ENCODE assay signal across 14 cellular contexts in the genomic region with DNA sequence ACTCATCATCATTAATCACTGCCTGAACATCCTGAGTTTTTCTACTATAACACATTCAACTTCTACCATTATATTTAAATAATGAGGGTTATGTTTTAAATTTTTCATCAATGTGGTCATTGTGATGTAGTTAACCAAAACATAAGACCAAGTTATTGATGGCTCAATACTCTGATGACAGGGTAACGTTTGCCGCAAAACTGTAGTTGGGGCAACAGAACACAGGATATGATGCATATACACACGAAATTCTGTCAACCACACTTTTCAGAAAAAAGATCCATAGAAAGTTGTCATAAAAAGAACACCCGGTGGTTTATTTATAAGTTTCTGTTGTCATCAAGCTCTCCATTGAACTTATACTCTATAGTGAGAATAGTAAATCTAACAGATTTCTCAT.
A peak's percentile ranks its signal among the peaks of the same experiment; 100 is the strongest.
DNase-seq lines count a peak whose midpoint lies in the region; ATAC-seq and TF ChIP-seq lines count a peak whose summit lies in the region.
"Had no signal": no experiment of that assay in that cellular context is flagged by ENCODE, and none has a peak within 500 bp of the region (broad histone marks: within the 10 kb centered on the region; RNA-seq: fewer than 3 reads in every experiment).

No MANE protein-coding gene starts in this region.

- peak; percentile 11 for DNase-seq in GM23248
- DNase-seq in RPMI7951 (ENCODE audit: low read depth): peak; percentile 14
- peak; percentile 85 for DNase-seq in choroid plexus epithelial cell (ENCODE audit: low read depth)
- DNase-seq in stromal cell of bone marrow (ENCODE audit: low read depth): peak; percentile 11
- no peak for DNase-seq in left ventricle myocardium inferior
- DNase-seq in activated CD4-positive, alpha-beta T cell treated with anti-CD3 and anti-CD28 coated beads, Interleukin-2, amount 10 ng/mL, durations not matched to agents 7 days and 5 days: no peak
- DNase-seq: ACHN; CD4-positive, CD25-positive, alpha-beta regulatory T cell; H7 had no signal

- H3K27me3 ChIP-seq in GM23248 (replicated peaks; ENCODE audit: insufficient read depth): no peaks in the 10 kb centered on the region
- H3K27me3 ChIP-seq in left ventricle myocardium inferior (ENCODE audit: low read depth): no peaks in the 10 kb centered on the region
- H3K27me3 ChIP-seq: BLaER1 treated with 17β-estradiol and CSF1 and Interleukin-3, amounts not matched to agents 10 nM and 100 nM had no signal

- no peak overlapping the region for H3K27ac ChIP-seq in GM23248
- no peak overlapping the region for H3K27ac ChIP-seq in left ventricle myocardium inferior (replicated peaks)
- H3K27ac ChIP-seq: BLaER1 treated with 17β-estradiol and CSF1 and Interleukin-3, amounts not matched to agents 10 nM and 100 nM had no signal

- H4K20me1 ChIP-seq in GM23248 (ENCODE audit: insufficient read depth): no peaks in the 10 kb centered on the region
- H4K20me1 ChIP-seq: BLaER1 treated with 17β-estradiol and CSF1 and Interleukin-3, amounts not matched to agents 10 nM and 100 nM had no signal

- no peaks in the 10 kb centered on the region for H3K27me3 Mint-ChIP-seq in activated CD4-positive, alpha-beta T cell treated with anti-CD3 and anti-CD28 coated beads, Interleukin-2, amount 10 ng/mL, durations not matched to agents 7 days and 5 days
- H3K27me3 Mint-ChIP-seq: CD4-positive, CD25-positive, alpha-beta regulatory T cell; IgD-negative memory B cell had no signal

- no peaks in the 10 kb centered on the region for H3F3A ChIP-seq in GM23248 (ENCODE audit: insufficient read depth)

- no peak overlapping the region for H3K9ac ChIP-seq in GM23248
- H3K9ac ChIP-seq: BLaER1 treated with 17β-estradiol and CSF1 and Interleukin-3, amounts not matched to agents 10 nM and 100 nM had no signal

- no peak overlapping the region for H3K4me2 ChIP-seq in GM23248 (ENCODE audit: unreplicated experiment)
- H3K4me2 ChIP-seq: BLaER1 treated with 17β-estradiol and CSF1 and Interleukin-3, amounts not matched to agents 10 nM and 100 nM; GM23338 had no signal

- TF ChIP-seq CTCF in choroid plexus epithelial cell (conservative IDR thresholded peaks at IDR 0.05; ENCODE audit: low read depth, low read length) (no peak), left ventricle myocardium inferior (IDR thresholded peaks at IDR 0.05; ENCODE audit: borderline replicate concordance) (no peak)

- H3K9me2 ChIP-seq in GM23248 (ENCODE audit: insufficient read depth): 0 out of 2 replicates have a peak, but pooled peaks cover 3% of the 10 kb centered on the region

- H3K9me3 Mint-ChIP-seq in activated CD4-positive, alpha-beta T cell treated with anti-CD3 and anti-CD28 coated beads, Interleukin-2, amount 10 ng/mL, durations not matched to agents 7 days and 5 days: no peaks in the 10 kb centered on the region

- H3K27ac Mint-ChIP-seq in activated CD4-positive, alpha-beta T cell treated with anti-CD3 and anti-CD28 coated beads, Interleukin-2, amount 10 ng/mL, durations not matched to agents 7 days and 5 days: no peak overlapping the region
- H3K27ac Mint-ChIP-seq: CD4-positive, CD25-positive, alpha-beta regulatory T cell; GM23338; IgD-negative memory B cell had no signal

- H3K36me3 ChIP-seq in GM23248 (ENCODE audit: low read depth): no peaks in the 10 kb centered on the region
- no peaks in the 10 kb centered on the region for H3K36me3 ChIP-seq in left ventricle myocardium inferior
- H3K36me3 ChIP-seq: BLaER1 treated with 17β-estradiol and CSF1 and Interleukin-3, amounts not matched to agents 10 nM and 100 nM had no signal

- CTCF ChIA-PET in activated CD4-positive, alpha-beta T cell treated with anti-CD3 and anti-CD28 coated beads, Interleukin-2, amount 10 ng/mL, durations not matched to agents 7 days and 5 days (lab: Charles Lee): no interaction called here

- 27 to 42% methylated on average over 4 of the region's 4 CpGs for WGBS in GM23248 (ENCODE audit: low coverage in 1 of 2, low lambda C conversion rate in 2 of 2, missing lambda C conversion rate in 2 of 2), 2 experiments

- ATAC-seq in GM18861 (IDR thresholded peaks at IDR 0.05; ENCODE audit: unreplicated experiment): no peak
- ATAC-seq: GM12878, GM23338 had no signal

- H3K9me3 ChIP-seq in GM23248 (ENCODE audit: low read depth): no peaks in the 10 kb centered on the region
- H3K9me3 ChIP-seq in left ventricle myocardium inferior (replicated peaks): no peaks in the 10 kb centered on the region
- H3K9me3 ChIP-seq: BLaER1 treated with 17β-estradiol and CSF1 and Interleukin-3, amounts not matched to agents 10 nM and 100 nM had no signal

- H3K4me1 Mint-ChIP-seq in activated CD4-positive, alpha-beta T cell treated with anti-CD3 and anti-CD28 coated beads, Interleukin-2, amount 10 ng/mL, durations not matched to agents 7 days and 5 days: no peaks in the 10 kb centered on the region
- H3K4me1 Mint-ChIP-seq: CD4-positive, CD25-positive, alpha-beta regulatory T cell; GM23338; IgD-negative memory B cell had no signal

- H3K79me2 ChIP-seq in GM23248 (ENCODE audit: insufficient read depth): no peaks in the 10 kb centered on the region

- intact Hi-C loops in left ventricle myocardium inferior (cut with micrococcal nuclease): no loop called here

- H3K4me3 Mint-ChIP-seq in activated CD4-positive, alpha-beta T cell treated with anti-CD3 and anti-CD28 coated beads, Interleukin-2, amount 10 ng/mL, durations not matched to agents 7 days and 5 days: no peak overlapping the region
- H3K4me3 Mint-ChIP-seq: CD4-positive, CD25-positive, alpha-beta regulatory T cell; GM23338; IgD-negative memory B cell had no signal

- in situ Hi-C loops in GM23248 (cut with MboI): no loop called here

- H3K4me1 ChIP-seq in GM23248 (ENCODE audit: insufficient read depth) (no peaks in the 10 kb centered on the region), left ventricle myocardium inferior (no peaks in the 10 kb centered on the region)
- H3K4me1 ChIP-seq: BLaER1 treated with 17β-estradiol and CSF1 and Interleukin-3, amounts not matched to agents 10 nM and 100 nM had no signal

- no peaks in the 10 kb centered on the region for H3K36me3 Mint-ChIP-seq in activated CD4-positive, alpha-beta T cell treated with anti-CD3 and anti-CD28 coated beads, Interleukin-2, amount 10 ng/mL, durations not matched to agents 7 days and 5 days (ENCODE audit: low read depth)
- H3K36me3 Mint-ChIP-seq: CD4-positive, CD25-positive, alpha-beta regulatory T cell; IgD-negative memory B cell had no signal

- H2AFZ ChIP-seq in GM23248: no peak overlapping the region
- H2AFZ ChIP-seq: GM23338 had no signal

- POLR2A ChIA-PET in activated CD4-positive, alpha-beta T cell treated with anti-CD3 and anti-CD28 coated beads, Interleukin-2, amount 10 ng/mL, durations not matched to agents 7 days and 5 days (lab: Charles Lee): no interaction called here

- no peak overlapping the region for H3K4me3 ChIP-seq in GM23248
- H3K4me3 ChIP-seq in choroid plexus epithelial cell (ENCODE audit: low read depth, low read length): no peak overlapping the region
- H3K4me3 ChIP-seq in left ventricle myocardium inferior: no peak overlapping the region
- H3K4me3 ChIP-seq: BLaER1 treated with 17β-estradiol and CSF1 and Interleukin-3, amounts not matched to agents 10 nM and 100 nM; GM12878; GM23338 had no signal

Comparison
In these comparisons a context has a peak if more than half of its experiments do, and no peak if none do; other contexts are left out.
1. DNase-seq: peak in GM23248 (single experiment), RPMI7951 (single experiment), choroid plexus epithelial cell (single experiment) and stromal cell of bone marrow (single experiment); none in left ventricle myocardium inferior (single experiment) and activated CD4-positive, alpha-beta T cell treated with anti-CD3 and anti-CD28 coated beads, Interleukin-2, amount 10 ng/mL, durations not matched to agents 7 days and 5 days (single experiment).